Comparison of ENCODE assay signal across 30 cellular contexts in the genomic region with DNA sequence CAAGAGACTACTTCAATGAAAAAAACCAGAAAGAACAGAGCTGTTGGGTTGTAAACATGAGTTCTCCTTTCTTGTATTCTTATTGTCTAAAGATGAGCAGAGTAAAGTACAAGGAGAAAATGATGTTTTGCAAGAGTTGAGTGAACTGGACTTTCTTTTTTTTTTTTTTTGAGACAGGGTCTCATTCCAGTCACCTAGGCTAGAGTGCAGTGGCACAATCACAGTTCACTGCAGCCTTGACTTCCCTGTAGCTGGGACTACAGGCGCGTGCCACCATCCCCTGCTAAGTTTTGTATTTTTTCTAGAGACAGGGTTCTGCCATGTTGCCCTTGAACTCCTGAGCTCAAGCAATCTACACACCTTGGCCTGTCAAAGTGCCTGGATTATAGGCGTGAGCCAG.
"Had no signal": no experiment of that assay in that cellular context is flagged by ENCODE, and none has a peak within 500 bp of the region (broad histone marks: within the 10 kb centered on the region; RNA-seq: fewer than 3 reads in every experiment).

No MANE protein-coding gene starts in this region.

- DNase-seq: naive B cell; naive thymus-derived CD8-positive, alpha-beta T cell; nephron progenitor cell; occipital lobe; ovary; posterior cingulate gyrus; psoas muscle; right cardiac atrium; spleen; stimulated activated CD4-positive, alpha-beta T cell treated with anti-CD3 and anti-CD28 coated beads, Interleukin-12 subunit alpha, Interleukin-12 subunit beta, amount 100 ng/mL, for 4 hours; stimulated activated CD4-positive, alpha-beta T cell treated with anti-CD3 and anti-CD28 coated beads, Interleukin-1b, Interleukin-23, amount 100 ng/mL, for 48 hours; stimulated activated CD4-positive, alpha-beta T cell treated with anti-CD3 and anti-CD28 coated beads, Interleukin-4, amount 100 ng/mL, for 1 hour; stimulated activated CD4-positive, alpha-beta T cell treated with anti-CD3 and anti-CD28 coated beads, Interleukin-4, amount 100 ng/mL, for 4 hours; stimulated activated CD8-positive, alpha-beta memory T cell treated with anti-CD3 and anti-CD28 coated beads, Interleukin-4, amount 100 ng/mL, for 48 hours; stimulated activated naive CD4-positive, alpha-beta T cell; stimulated activated naive CD8-positive, alpha-beta T cell treated with anti-CD3 and anti-CD28 coated beads, Interleukin-15, amount 100 ng/mL, for 72 hours; stimulated activated naive CD8-positive, alpha-beta T cell treated with anti-CD3 and anti-CD28 coated beads, Interleukin-15, Interleukin-2, amounts not matched to agents 100 U/mL and 50 U/mL, for 24 hours; substantia nigra; thyroid gland; upper lobe of right lung; uterus had no signal

- H3K4me2 ChIP-seq: smooth muscle cell had no signal

- H2AFZ ChIP-seq: parathyroid adenoma had no signal

- H3K27ac ChIP-seq: ovary, parathyroid adenoma, psoas muscle, skin epidermis, suprapubic skin, thoracic aorta, thyroid gland, tibial nerve, upper lobe of right lung, uterus had no signal

- H3K27me3 ChIP-seq: ovary, spleen, suprapubic skin, thyroid gland, tibial nerve, upper lobe of right lung, uterus had no signal

- H3K4me3 ChIP-seq: ovary, psoas muscle, skin epidermis, smooth muscle cell, spleen, suprapubic skin, thoracic aorta, thyroid gland, tibial nerve, upper lobe of right lung, uterus had no signal

- H3K36me3 ChIP-seq: ovary, spleen, suprapubic skin, thoracic aorta, thyroid gland, tibial nerve, upper lobe of right lung, uterus had no signal

- ATAC-seq: naive thymus-derived CD8-positive, alpha-beta T cell; natural killer cell treated with Interleukin-12 subunit alpha and Interleukin-12 subunit beta and Interleukin-15 and Interleukin-18, amount 100 ng/mL, for 72 hours; psoas muscle; right cardiac atrium; sciatic nerve; stimulated activated memory B cell treated with anti-CD40 and anti-IgM and Interleukin-4, amounts not matched to agents 10 μg/mL and 1 μg/mL and 100 μg/mL, for 72 hours; stimulated activated naive CD8-positive, alpha-beta T cell treated with anti-CD3 and anti-CD28 coated beads, Interleukin-15, amount 100 ng/mL, for 72 hours; stimulated activated naive CD8-positive, alpha-beta T cell treated with anti-CD3 and anti-CD28 coated beads, Interleukin-15, Interleukin-2, amounts not matched to agents 100 U/mL and 50 U/mL, for 24 hours; upper lobe of right lung had no signal

- H3K9ac ChIP-seq: parathyroid adenoma had no signal

- H3K9me3 ChIP-seq: ovary, psoas muscle, suprapubic skin, thoracic aorta, thyroid gland, tibial nerve, upper lobe of right lung, uterus had no signal

- H3K4me1 ChIP-seq: parathyroid adenoma, psoas muscle, suprapubic skin, thyroid gland, upper lobe of right lung, uterus had no signal

- H3K79me2 ChIP-seq: parathyroid adenoma had no signal
